In the genomic region with DNA sequence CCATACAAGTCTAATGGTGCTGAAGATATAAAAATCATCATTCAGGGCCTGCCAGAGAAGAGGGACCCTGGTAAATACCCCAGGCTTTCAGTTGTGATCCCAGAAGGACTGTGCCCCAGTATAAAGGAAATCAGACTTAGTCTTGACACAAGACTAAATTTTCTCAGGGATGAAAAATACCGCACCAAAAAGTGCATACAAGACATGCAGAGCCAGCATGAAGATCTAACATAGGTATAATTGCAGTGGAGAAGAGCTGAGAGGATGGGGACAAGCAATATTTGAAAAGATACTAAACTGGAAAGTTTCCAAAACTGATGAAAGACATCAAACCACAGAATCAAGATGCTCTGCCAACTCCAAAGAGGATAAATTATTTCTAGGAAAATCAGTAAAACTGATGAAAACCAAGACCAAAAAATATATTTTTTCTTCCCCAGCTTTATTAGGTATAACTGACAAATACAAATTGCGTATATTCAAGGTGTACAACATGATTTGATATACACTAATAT, we compare ENCODE assay signal across 26 cellular contexts.
"Had no signal": no experiment of that assay in that cellular context is flagged by ENCODE, and none has a peak within 500 bp of the region (broad histone marks: within the 10 kb centered on the region; RNA-seq: fewer than 3 reads in every experiment).

No MANE protein-coding gene starts in this region.

- ATAC-seq: stimulated activated effector memory CD8-positive, alpha-beta T cell treated with anti-CD3 and anti-CD28 coated beads, Interleukin-12 subunit alpha, Interleukin-12 subunit beta, amount 100 ng/mL, for 72 hours; stimulated activated memory B cell treated with anti-CD40 and anti-IgM and Interleukin-4, amounts not matched to agents 10 μg/mL and 1 μg/mL and 100 μg/mL, for 72 hours; stimulated activated naive B cell treated with anti-CD40 and anti-IgM and Interleukin-4, amounts not matched to agents 10 μg/mL and 1 μg/mL and 100 μg/mL, for 72 hours; stimulated activated naive CD8-positive, alpha-beta T cell treated with anti-CD3 and anti-CD28 coated beads, Interleukin-15, amount 100 ng/mL, for 72 hours; stimulated activated naive CD8-positive, alpha-beta T cell treated with anti-CD3 and anti-CD28 coated beads, Interleukin-15, Interleukin-2, amounts not matched to agents 100 U/mL and 50 U/mL, for 24 hours; upper lobe of right lung had no signal

- H3K9me3 ChIP-seq: testis, thyroid gland, vagina had no signal

- DNase-seq: stimulated activated CD4-positive, alpha-beta T cell treated with anti-CD3 and anti-CD28 coated beads, Interleukin-2, amount 100 ng/mL, for 48 hours; stimulated activated CD4-positive, alpha-beta T cell treated with anti-CD3 and anti-CD28 coated beads, Interleukin-4, amount 100 ng/mL, for 1 hour; stimulated activated CD4-positive, alpha-beta T cell treated with anti-CD3 and anti-CD28 coated beads, Interleukin-4, amount 100 ng/mL, for 24 hours; stimulated activated CD4-positive, alpha-beta T cell treated with anti-CD3 and anti-CD28 coated beads, Interleukin-4, amount 100 ng/mL, for 4 hours; stimulated activated CD8-positive, alpha-beta memory T cell treated with anti-CD3 and anti-CD28 coated beads, Interleukin-4, amount 100 ng/mL, for 48 hours; stimulated activated naive B cell treated with anti-CD40 and anti-IgM and Interleukin-4, amounts not matched to agents 10 μg/mL and 1 μg/mL and 100 μg/mL, for 72 hours; stimulated activated naive CD4-positive, alpha-beta T cell; stimulated activated naive CD4-positive, alpha-beta T cell treated with Interleukin-2 at 50 U/mL for 16 hours; stimulated activated naive CD8-positive, alpha-beta T cell treated with anti-CD3 and anti-CD28 coated beads, Interleukin-15, amount 100 ng/mL, for 72 hours; stimulated activated naive CD8-positive, alpha-beta T cell treated with anti-CD3 and anti-CD28 coated beads, Interleukin-15, Interleukin-2, amounts not matched to agents 100 U/mL and 50 U/mL, for 24 hours; stomach; substantia nigra; testis; thyroid gland; tibial artery; transverse colon; trophoblast cell; upper lobe of left lung; upper lobe of right lung; uterus had no signal

- H3K4me1 ChIP-seq: suprapubic skin, testis, thyroid gland, tibial artery, tibial nerve, transverse colon, upper lobe of left lung, upper lobe of right lung, uterus, vagina had no signal

- H3K27ac ChIP-seq: stomach, suprapubic skin, testis, thoracic aorta, thyroid gland, tibial artery, tibial nerve, transverse colon, upper lobe of left lung, upper lobe of right lung, uterus, vagina had no signal

- H3K4me3 ChIP-seq: stomach, suprapubic skin, testis, thoracic aorta, thyroid gland, tibial artery, tibial nerve, transverse colon, upper lobe of left lung, upper lobe of right lung, uterus, vagina had no signal

- H3K36me3 ChIP-seq: stomach, suprapubic skin, thoracic aorta, thyroid gland, tibial artery, tibial nerve, transverse colon, upper lobe of left lung, upper lobe of right lung, uterus, vagina had no signal

- H3K27me3 ChIP-seq: testis, thyroid gland, upper lobe of left lung, uterus, vagina had no signal
